Comparison of ENCODE assay signal across 8 cellular contexts in the genomic region with DNA sequence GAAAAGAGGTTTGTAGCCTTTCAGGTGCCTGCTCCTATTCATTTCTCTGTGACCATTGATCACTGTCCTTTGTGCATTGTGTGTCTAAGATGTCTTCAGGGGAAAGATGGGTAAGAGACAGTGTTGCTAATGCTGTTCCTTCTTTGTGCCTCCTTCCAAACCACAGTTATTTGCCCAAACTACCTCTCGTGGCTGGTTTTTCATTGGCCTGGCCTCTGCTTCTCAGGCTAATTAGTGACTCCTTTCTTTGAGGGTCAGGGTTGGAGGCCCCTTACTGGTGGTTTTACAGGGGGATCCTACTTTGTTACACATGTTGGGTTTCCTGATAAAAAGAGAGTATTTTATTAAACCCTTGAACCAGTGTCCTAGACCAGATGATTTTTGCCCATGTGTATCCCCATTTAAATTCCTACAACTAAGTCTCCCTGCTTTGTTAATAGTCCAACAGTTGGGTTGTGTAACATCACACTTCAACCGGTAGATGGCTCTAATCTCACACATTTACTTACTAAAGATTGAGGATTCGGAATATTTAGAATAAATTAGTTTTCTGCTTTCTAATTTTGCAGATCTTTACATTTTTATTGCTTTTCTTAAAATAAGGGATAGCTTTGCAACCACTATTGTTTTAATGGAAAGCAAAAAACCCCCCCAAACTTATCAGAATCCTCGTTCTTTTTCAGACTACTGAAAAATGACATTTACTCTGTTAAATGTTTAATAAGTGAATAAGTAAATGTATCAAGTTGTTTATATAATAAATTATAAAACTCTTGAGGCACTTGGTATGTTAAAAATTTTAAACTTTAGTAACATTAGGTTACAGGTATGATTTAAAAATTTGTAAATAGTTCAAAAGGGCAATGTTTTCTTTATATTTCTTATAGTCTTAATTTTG. TPM values are rescaled to one million over a fixed set of nuclear protein-coding genes. Genes with fewer than 3 reads are reported as not detected.
DNase-seq lines count a peak whose midpoint lies in the region; ATAC-seq and TF ChIP-seq lines count a peak whose summit lies in the region.

No MANE protein-coding gene starts in this region.

- peaks cover 16% of the 10 kb centered on the region for H3K36me3 Mint-ChIP-seq in natural killer cell treated with Interleukin-12 subunit alpha and Interleukin-12 subunit beta and Interleukin-15 and Interleukin-18, amount 100 ng/mL, for 72 hours

- intact Hi-C loops in aorta (cut with DNase I) = loop anchor here in 1 of 2 donors (2.0 to 10.0 kb wide), 4 partner anchors 69 to 590 kb away; partner anchors contain the start of genes COQ10B and HSPE1

- TF ChIP-seq CTCF in epithelial cell of proximal tubule (conservative IDR thresholded peaks at IDR 0.05; ENCODE audit: low read depth, low read length) = peak; percentile 72

- H3K4me1 Mint-ChIP-seq in natural killer cell treated with Interleukin-12 subunit alpha and Interleukin-12 subunit beta and Interleukin-15 and Interleukin-18, amount 100 ng/mL, for 72 hours (ENCODE audit: low read depth in 2 of 2) = peaks cover 35 to 36% of the 10 kb centered on the region in 2 donors

- no peak overlapping the region for H3K27ac Mint-ChIP-seq in natural killer cell treated with Interleukin-12 subunit alpha and Interleukin-12 subunit beta and Interleukin-15 and Interleukin-18, amount 100 ng/mL, for 72 hours

- H3K27me3 ChIP-seq in aorta (ENCODE audit: control insufficient read depth in 1 of 2, insufficient read depth in 2 of 2, low read length in 1 of 2) = no peaks in the 10 kb centered on the region

- H3K9me3 ChIP-seq in aorta (ENCODE audit: control insufficient read depth, low read length) = no peaks in the 10 kb centered on the region

- H3K4me3 ChIP-seq in Jurkat, Clone E6-1 (ENCODE audit: low read length) = no peak overlapping the region
- peak overlapping the region; percentile 94 for H3K4me3 ChIP-seq in epithelial cell of proximal tubule (ENCODE audit: low read depth, low read length)
- peak overlapping the region in 1 of 2 donors; percentile 17 for H3K4me3 ChIP-seq in aorta (ENCODE audit: low read length in 2 of 2)

- WGBS in aorta, 2 donors = 4 to 5% methylated on average over 4 of the region's 4 CpGs

- no peak for ATAC-seq in natural killer cell treated with Interleukin-12 subunit alpha and Interleukin-12 subunit beta and Interleukin-15 and Interleukin-18, amount 100 ng/mL, for 72 hours
- no peak for ATAC-seq in aorta (ENCODE audit: low FRiP score)

- H3K9me3 Mint-ChIP-seq in natural killer cell treated with Interleukin-12 subunit alpha and Interleukin-12 subunit beta and Interleukin-15 and Interleukin-18, amount 100 ng/mL, for 72 hours = no peaks in the 10 kb centered on the region

- H3K27me3 Mint-ChIP-seq in natural killer cell treated with Interleukin-12 subunit alpha and Interleukin-12 subunit beta and Interleukin-15 and Interleukin-18, amount 100 ng/mL, for 72 hours = peaks cover 1 to 5% of the 10 kb centered on the region in 2 donors

- DNase-seq in NOMO-1 (lab: John Stamatoyannopoulos, UW; ENCODE audit: unreplicated experiment in 2 of 2) = peak; percentile 15 to 54
- no peak for DNase-seq in NOMO-1 treated with dmso at 0.1 percent for 144 hours (lab: John Stamatoyannopoulos, UW; ENCODE audit: unreplicated experiment)
- peak; percentile 50 for DNase-seq in Jurkat, Clone E6-1 (ENCODE audit: low read depth, low spot score)
- DNase-seq in SKM-1 treated with dmso at 0.1 percent for 144 hours (lab: John Stamatoyannopoulos, UW; ENCODE audit: unreplicated experiment) = peak; percentile 66
- DNase-seq in epithelial cell of proximal tubule (ENCODE audit: low read depth) = no peak
- no peak for DNase-seq in natural killer cell treated with Interleukin-12 subunit alpha and Interleukin-12 subunit beta and Interleukin-15 and Interleukin-18, amount 100 ng/mL, for 72 hours (ENCODE audit: low spot score)
- DNase-seq in UCSD-AML1 (lab: John Stamatoyannopoulos, UW; ENCODE audit: unreplicated experiment) = no peak
- DNase-seq in aorta = no peak

- H3K4me3 Mint-ChIP-seq in natural killer cell treated with Interleukin-12 subunit alpha and Interleukin-12 subunit beta and Interleukin-15 and Interleukin-18, amount 100 ng/mL, for 72 hours = peak overlapping the region; percentile 83

- H3K4me1 ChIP-seq in aorta (ENCODE audit: control insufficient read depth in 1 of 2, insufficient read depth in 2 of 2, low read length in 2 of 2) = peaks cover 0 to 5% of the 10 kb centered on the region in 2 donors

- H3K27ac ChIP-seq in aorta (ENCODE audit: low read depth in 1 of 2, low read length in 2 of 2) = no peak overlapping the region

- H3K36me3 ChIP-seq in aorta (ENCODE audit: control insufficient read depth in 1 of 2, insufficient read depth in 2 of 2, low read length in 1 of 2) = no peaks in the 10 kb centered on the region

RNA-seq across cellular contexts. Expression of gene MARS2, which starts 2.4 kb away (rescaled TPM):
- 12.6 TPM for polyA plus RNA-seq in Jurkat, Clone E6-1 (2012; ENCODE audit: insufficient read depth, insufficient read length)
- total RNA-seq in epithelial cell of proximal tubule (5.8 and 13.4 TPM in 2 replicates), aorta (1 to 10 TPM; 3.6 to 3.7 TPM)
- 10 to 100 TPM; 16.2 to 31.4 TPM for total RNA-seq in natural killer cell treated with Interleukin-12 subunit alpha and Interleukin-12 subunit beta and Interleukin-15 and Interleukin-18, amount 100 ng/mL, for 72 hours
- polyA plus RNA-seq in aorta = 1 to 10 TPM in 1 of 2 donors, under 1 TPM in 1; 0.74 to 1.5 TPM

RNA-seq across cellular contexts. Expression of gene RFTN2, which starts 32.2 kb away (rescaled TPM):
- 1.6 TPM for polyA plus RNA-seq in Jurkat, Clone E6-1 (2012; ENCODE audit: insufficient read depth, insufficient read length)
- total RNA-seq in epithelial cell of proximal tubule (not detected in 2 replicates), aorta (10 to 100 TPM; 17.5 to 22.2 TPM)
- not detected for total RNA-seq in natural killer cell treated with Interleukin-12 subunit alpha and Interleukin-12 subunit beta and Interleukin-15 and Interleukin-18, amount 100 ng/mL, for 72 hours
- polyA plus RNA-seq in aorta = 1 to 10 TPM; 8.0 to 8.8 TPM

Comparison
In these comparisons a context has a peak if more than half of its experiments do, and no peak if none do; other contexts are left out.
1. DNase-seq: peak in NOMO-1 (2 of 2), Jurkat, Clone E6-1 (single experiment) and SKM-1 treated with dmso at 0.1 percent for 144 hours (single experiment); none in NOMO-1 treated with dmso at 0.1 percent for 144 hours (single experiment), epithelial cell of proximal tubule (single experiment), natural killer cell treated with Interleukin-12 subunit alpha and Interleukin-12 subunit beta and Interleukin-15 and Interleukin-18, amount 100 ng/mL, for 72 hours (single experiment), UCSD-AML1 (single experiment) and aorta (0 of 2).
2. RNA of gene RFTN2, which starts 32.2 kb away (total RNA-seq): 17.5 to 22.2 TPM in aorta; not detected in epithelial cell of proximal tubule and not detected in natural killer cell treated with Interleukin-12 subunit alpha and Interleukin-12 subunit beta and Interleukin-15 and Interleukin-18, amount 100 ng/mL, for 72 hours; every median in the first group is over 10 times any median in the second.